ENCODE assay signal across 10 cellular contexts in genomic region chr2:26504002-26504401, GRCh38. TPM values are rescaled to one million over a fixed set of nuclear protein-coding genes. Genes with fewer than 3 reads are reported as not detected.
DNase-seq lines count a peak whose midpoint lies in the region; ATAC-seq and TF ChIP-seq lines count a peak whose summit lies in the region.
"Had no signal": no experiment of that assay in that cellular context is flagged by ENCODE, and none has a peak within 500 bp of the region (broad histone marks: within the 10 kb centered on the region; RNA-seq: fewer than 3 reads in every experiment).

No MANE protein-coding gene starts in this region.

- H3K9ac ChIP-seq in iPS-18a (ENCODE audit: low read length) = peak overlapping the region; percentile 36

- H3K27ac ChIP-seq in iPS-18a (ENCODE audit: low read length) (no peak overlapping the region), thymus (ENCODE audit: low read depth) (no peak overlapping the region)

- H3K9me3 Mint-ChIP-seq in activated naive CD4-positive, alpha-beta T cell treated with anti-CD3 and anti-CD28 coated beads, Interleukin-2, amount 10 ng/mL, durations not matched to agents 7 days and 5 days = no peaks in the 10 kb centered on the region
- no peaks in the 10 kb centered on the region for H3K9me3 Mint-ChIP-seq in WTC11
- H3K9me3 Mint-ChIP-seq: nephron had no signal

- peaks cover 7% of the 10 kb centered on the region for H3K4me1 Mint-ChIP-seq in activated naive CD4-positive, alpha-beta T cell treated with anti-CD3 and anti-CD28 coated beads, Interleukin-2, amount 10 ng/mL, durations not matched to agents 7 days and 5 days
- H3K4me1 Mint-ChIP-seq in WTC11 = peaks cover 10% of the 10 kb centered on the region
- H3K4me1 Mint-ChIP-seq: nephron had no signal

- no peak for DNase-seq in activated naive CD4-positive, alpha-beta T cell treated with anti-CD3 and anti-CD28 coated beads, Interleukin-2, amount 10 ng/mL, durations not matched to agents 7 days and 5 days
- DNase-seq in activated naive CD4-positive, alpha-beta T cell treated with Interleukin-2 at 50 U/mL for 16 hours = no peak
- DNase-seq in WTC11 (ENCODE audit: low spot score) = no peak
- no peak for DNase-seq in activated effector memory CD4-positive, alpha-beta T cell treated with anti-CD3 and anti-CD28 coated beads, Interleukin-2, amount 50 U/mL, for 16 hours
- no peak for DNase-seq in GM20000 (ENCODE audit: low spot score)

- H3K27me3 ChIP-seq in iPS-18a (ENCODE audit: control insufficient read depth, insufficient read depth, low read length) = peaks cover 12% of the 10 kb centered on the region
- no peaks in the 10 kb centered on the region for H3K27me3 ChIP-seq in thymus (ENCODE audit: control insufficient read depth, insufficient read depth)

- no peaks in the 10 kb centered on the region for H3K4me1 ChIP-seq in iPS-18a (ENCODE audit: control insufficient read depth, low read depth, low read length)
- no peaks in the 10 kb centered on the region for H3K4me1 ChIP-seq in thymus (ENCODE audit: control insufficient read depth, insufficient read depth, low read length)

- no peak overlapping the region for H3K27ac Mint-ChIP-seq in activated naive CD4-positive, alpha-beta T cell treated with anti-CD3 and anti-CD28 coated beads, Interleukin-2, amount 10 ng/mL, durations not matched to agents 7 days and 5 days
- H3K27ac Mint-ChIP-seq in WTC11 = no peak overlapping the region

- no peaks in the 10 kb centered on the region for H3K36me3 Mint-ChIP-seq in activated naive CD4-positive, alpha-beta T cell treated with anti-CD3 and anti-CD28 coated beads, Interleukin-2, amount 10 ng/mL, durations not matched to agents 7 days and 5 days
- H3K36me3 Mint-ChIP-seq in WTC11 = no peaks in the 10 kb centered on the region

- POLR2A ChIA-PET in WTC11 (lab: Charles Lee) = interaction anchor here (0.6 kb wide), 1 partner anchor 814 kb away, joined by 5 read pairs; no protein-coding TSS in a partner anchor

- peak overlapping the region; percentile 57 for H3K4me3 Mint-ChIP-seq in activated naive CD4-positive, alpha-beta T cell treated with anti-CD3 and anti-CD28 coated beads, Interleukin-2, amount 10 ng/mL, durations not matched to agents 7 days and 5 days
- H3K4me3 Mint-ChIP-seq in WTC11 = peak overlapping the region; percentile 72

- no peaks in the 10 kb centered on the region for H3K36me3 ChIP-seq in iPS-18a (ENCODE audit: control insufficient read depth, low read depth, low read length)
- H3K36me3 ChIP-seq in thymus (ENCODE audit: control insufficient read depth, insufficient read depth) = no peaks in the 10 kb centered on the region

- H3K4me3 ChIP-seq in iPS-18a (ENCODE audit: low read length) = peak overlapping the region; percentile 62
- peak overlapping the region; percentile 52 for H3K4me3 ChIP-seq in thymus (ENCODE audit: low read length)

- 75% methylated on average over 13 of the region's 13 CpGs for WGBS in thymus

- H3K9me3 ChIP-seq in iPS-18a (ENCODE audit: control insufficient read depth, low read depth, low read length) = no peaks in the 10 kb centered on the region
- H3K9me3 ChIP-seq in thymus (ENCODE audit: control insufficient read depth) = no peaks in the 10 kb centered on the region

- CTCF ChIA-PET in activated naive CD4-positive, alpha-beta T cell treated with anti-CD3 and anti-CD28 coated beads, Interleukin-2, amount 10 ng/mL, durations not matched to agents 7 days and 5 days (lab: Charles Lee) = interaction anchor here (0.6 to 3.6 kb wide), 8 partner anchors 9 to 651 kb away, joined by 3 to 52 read pairs (median 4); partner anchors contain the start of gene OTOF
- CTCF ChIA-PET in WTC11 (lab: Charles Lee) = interaction anchor here (0.5 to 2.9 kb wide), 23 partner anchors 8 to 582 kb away, joined by 3 to 43 read pairs (median 6); partner anchors contain the start of genes ADGRF3, OTOF and SELENOI

- TF ChIP-seq CTCF in WTC11 (IDR thresholded peaks at IDR 0.05) = no peak
- TF ChIP-seq CTCF in GM20000 (IDR thresholded peaks at IDR 0.05; ENCODE audit: extremely low read depth, missing control alignments) = no peak

- ATAC-seq in WTC11 (no peak), HG02938 (IDR thresholded peaks at IDR 0.05; ENCODE audit: unreplicated experiment) (no peak)

- H3K27me3 Mint-ChIP-seq in activated naive CD4-positive, alpha-beta T cell treated with anti-CD3 and anti-CD28 coated beads, Interleukin-2, amount 10 ng/mL, durations not matched to agents 7 days and 5 days = peaks cover 42% of the 10 kb centered on the region
- H3K27me3 Mint-ChIP-seq in WTC11 (ENCODE audit: low read depth) = peaks cover 16% of the 10 kb centered on the region

TF ChIP-seq in WTC11, 78 proteins besides CTCF, POLR2A, EP300 and RAD21:
- TF ChIP-seq SP1 (CRISPR knock-in tag; conservative IDR thresholded peaks at IDR 0.05) (no peak), ZSCAN18 (CRISPR knock-in tag; IDR thresholded peaks at IDR 0.05) (no peak)

RNA-seq across cellular contexts. Expression of gene OTOF, which starts 26.1 kb away (rescaled TPM):
- 0.05 to 0.26 TPM (median 0.07 TPM) in 3 replicates for total RNA-seq in WTC11 (2021)
- polyA plus RNA-seq in thymus = 0.71 TPM
- total RNA-seq: NCI-H460 had no signal
